8 cellular contexts compared by ENCODE assay signal in genomic region chr13:30132623-30133553, GRCh38.
DNase-seq lines count a peak whose midpoint lies in the region; ATAC-seq and TF ChIP-seq lines count a peak whose summit lies in the region.

No MANE protein-coding gene starts in this region.

- TF ChIP-seq CTCF in GM13977 (IDR thresholded peaks at IDR 0.05; ENCODE audit: extremely low read depth, insufficient read depth, missing control alignments) (peak; percentile 93), right atrium auricular region (IDR thresholded peaks at IDR 0.05) (peak; percentile 83 to 94), retinal pigment epithelial cell (conservative IDR thresholded peaks at IDR 0.05; ENCODE audit: low read depth, low read length) (peak; percentile 89)

- DNase-seq in GM13977 (ENCODE audit: low spot score) (peak; percentile 89), NCI-H2029 treated with DMSO at 0.1 percent for 48 hours (lab: John Stamatoyannopoulos, UW) (peak; percentile 27), T-helper 2 cell (peak; percentile 84 to 97 (median 92)), amniotic stem cell (lab: John Stamatoyannopoulos, UW) (peak; percentile 85), right atrium auricular region (ENCODE audit: low spot score) (peak; percentile 98), retinal pigment epithelial cell (ENCODE audit: low read depth) (peak; percentile 54)

- no peak overlapping the region for H3K27ac ChIP-seq in right atrium auricular region

- no peaks in the 10 kb centered on the region for H3K27me3 ChIP-seq in right atrium auricular region

- H3K36me3 ChIP-seq in right atrium auricular region = no peaks in the 10 kb centered on the region

- peak; percentile 94 for ATAC-seq in HG02852 (IDR thresholded peaks at IDR 0.05; ENCODE audit: unreplicated experiment)
- ATAC-seq in HG02981 (IDR thresholded peaks at IDR 0.05; ENCODE audit: unreplicated experiment) = no peak

- H3K4me1 ChIP-seq in right atrium auricular region = peaks cover 0 to 6% of the 10 kb centered on the region in 2 donors

- H3K4me3 ChIP-seq in right atrium auricular region = no peak overlapping the region
- H3K4me3 ChIP-seq in retinal pigment epithelial cell (ENCODE audit: low read length) = no peak overlapping the region

- no peaks in the 10 kb centered on the region for H3K9me3 ChIP-seq in right atrium auricular region

- in situ Hi-C loops in GM13977 (cut with MboI; ENCODE audit: low pct_unique_long_range_greater_than_20kb, low sequenced_read_pairs, unreplicated experiment) = loop anchor here (10.0 to 25.0 kb wide), 3 partner anchors 202 to 679 kb away; no protein-coding TSS in a partner anchor

Comparison
In these comparisons a context has a peak if more than half of its experiments do, and no peak if none do; other contexts are left out.
1. DNase-seq: peak in every context shown above with its lines; median percentile 98 in right atrium auricular region; 92 in T-helper 2 cell; 89 in GM13977; 85 in amniotic stem cell; 54 in retinal pigment epithelial cell; 27 in NCI-H2029 treated with DMSO at 0.1 percent for 48 hours.